14 cellular contexts compared by ENCODE assay signal in the genomic region with DNA sequence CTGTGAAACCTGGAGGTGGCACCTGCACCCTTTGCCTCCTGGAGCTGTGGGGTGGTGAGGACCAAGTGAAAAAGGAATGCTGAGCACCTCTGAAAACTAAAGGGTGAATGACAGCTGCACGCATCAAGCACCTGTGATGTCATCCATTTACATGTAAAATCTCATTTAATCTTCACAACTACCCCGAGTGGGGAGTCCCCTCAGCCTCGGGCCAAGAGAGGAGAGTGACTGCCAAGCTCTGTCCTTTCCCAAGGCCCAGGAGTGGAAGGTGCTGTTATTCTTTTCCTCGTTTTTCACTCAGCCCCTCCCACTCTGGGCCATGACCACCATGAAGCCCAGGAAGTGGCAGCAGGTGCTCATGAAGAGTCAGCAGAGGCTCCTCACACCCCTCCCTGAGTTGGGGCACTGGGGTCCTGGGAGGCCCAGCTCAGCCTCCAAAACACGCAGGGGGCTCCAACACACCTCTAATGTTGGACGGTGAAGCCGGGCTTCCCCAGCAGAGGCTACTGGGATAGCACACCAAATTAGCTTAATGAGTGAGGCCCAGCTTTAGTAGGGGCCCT. TPM values are rescaled to one million over a fixed set of nuclear protein-coding genes. Genes with fewer than 3 reads are reported as not detected.
DNase-seq lines count a peak whose midpoint lies in the region; ATAC-seq and TF ChIP-seq lines count a peak whose summit lies in the region.
"Had no signal": no experiment of that assay in that cellular context is flagged by ENCODE, and none has a peak within 500 bp of the region (broad histone marks: within the 10 kb centered on the region; RNA-seq: fewer than 3 reads in every experiment).

No MANE protein-coding gene starts in this region.

- DNase-seq in natural killer cell (no peak), vagina (ENCODE audit: extremely low spot score in 2 of 2) (no peak), stomach (no peak), ecto neural progenitor cell (ENCODE audit: low spot score) (no peak)
- no peak for DNase-seq in natural killer cell treated with Interleukin-12 subunit alpha and Interleukin-12 subunit beta and Interleukin-15 and Interleukin-18, amount 100 ng/mL, for 72 hours (ENCODE audit: low spot score)
- no peak for DNase-seq in activated CD4-positive, alpha-beta T cell treated with anti-CD3 and anti-CD28 coated beads for 1 hour
- DNase-seq: activated T-cell treated with anti-CD3 and anti-CD28 coated beads, Interleukin-2, amount 50 U/mL, for 48 hours; adrenal gland; COR-L47; T1000 had no signal

- H3K4me2 ChIP-seq in OCI-LY3 (ENCODE audit: low read length): peak overlapping the region; percentile 63

- TF ChIP-seq CTCF in natural killer cell (IDR thresholded peaks at IDR 0.05): no peak
- no peak for TF ChIP-seq CTCF in OCI-LY3 (IDR thresholded peaks at IDR 0.05; ENCODE audit: low read depth, low read length)
- TF ChIP-seq CTCF in vagina (IDR thresholded peaks at IDR 0.05): no peak
- TF ChIP-seq CTCF in stomach (IDR thresholded peaks at IDR 0.05): no peak

- no peak overlapping the region for H2AFZ ChIP-seq in OCI-LY3 (ENCODE audit: low read depth, low read length)

- H3K4me3 ChIP-seq in OCI-LY3 (ENCODE audit: low read length): peak overlapping the region; percentile 25
- no peak overlapping the region for H3K4me3 ChIP-seq in esophagus (ENCODE audit: low read depth in 1 of 2, low read length in 2 of 2)
- no peak overlapping the region for H3K4me3 ChIP-seq in vagina
- H3K4me3 ChIP-seq in stomach: no peak overlapping the region
- H3K4me3 ChIP-seq: adrenal gland, gastroesophageal sphincter, K562 had no signal

- H3K27me3 Mint-ChIP-seq in natural killer cell (ENCODE audit: low read depth in 2 of 2): peaks cover 43 to 51% of the 10 kb centered on the region in 2 donors
- peaks cover 19 to 21% of the 10 kb centered on the region in 2 donors for H3K27me3 Mint-ChIP-seq in natural killer cell treated with Interleukin-12 subunit alpha and Interleukin-12 subunit beta and Interleukin-15 and Interleukin-18, amount 100 ng/mL, for 72 hours

- TF ChIP-seq EP300 in stomach (IDR thresholded peaks at IDR 0.05): no peak

- WGBS in esophagus, 2 donors: 50 to 54% methylated on average over 7 of the region's 7 CpGs
- WGBS in stomach, 5 donors: 59 to 72% (median 62%) methylated on average over 7 of the region's 7 CpGs

- H3K27ac ChIP-seq in OCI-LY3 (ENCODE audit: low read length): peak overlapping the region; percentile 72
- H3K27ac ChIP-seq in esophagus (ENCODE audit: low read depth in 2 of 2, low read length in 1 of 2): peak overlapping the region; percentile 97 to 99
- peak overlapping the region; percentile 81 for H3K27ac ChIP-seq in vagina
- no peak overlapping the region for H3K27ac ChIP-seq in stomach
- H3K27ac ChIP-seq: adrenal gland, gastroesophageal sphincter had no signal

- peaks cover 72% of the 10 kb centered on the region for H3K4me1 ChIP-seq in OCI-LY3 (ENCODE audit: low read length)
- peaks cover 4 to 65% of the 10 kb centered on the region in 2 donors for H3K4me1 ChIP-seq in esophagus (ENCODE audit: control insufficient read depth in 2 of 2, insufficient read depth in 2 of 2, low read length in 1 of 2)
- H3K4me1 ChIP-seq in vagina: peaks cover 69% of the 10 kb centered on the region
- peaks cover 0 to 39% (median 9%) of the 10 kb centered on the region in 4 donors for H3K4me1 ChIP-seq in stomach
- H3K4me1 ChIP-seq: adrenal gland had no signal

- peak overlapping the region in 1 of 2 donors; percentile 88 for H3K27ac Mint-ChIP-seq in natural killer cell
- H3K27ac Mint-ChIP-seq in natural killer cell treated with Interleukin-12 subunit alpha and Interleukin-12 subunit beta and Interleukin-15 and Interleukin-18, amount 100 ng/mL, for 72 hours: peak overlapping the region in 1 of 2 donors; percentile 17

- no peaks in the 10 kb centered on the region for H3K27me3 ChIP-seq in OCI-LY3 (ENCODE audit: low read depth, low read length)
- H3K27me3 ChIP-seq in esophagus (ENCODE audit: control insufficient read depth in 1 of 2, insufficient read depth in 2 of 2, low read length in 2 of 2): no peaks in the 10 kb centered on the region
- no peaks in the 10 kb centered on the region for H3K27me3 ChIP-seq in vagina
- no peaks in the 10 kb centered on the region for H3K27me3 ChIP-seq in stomach
- H3K27me3 ChIP-seq: adrenal gland, gastroesophageal sphincter had no signal

- peaks cover 45% of the 10 kb centered on the region for H4K20me1 ChIP-seq in OCI-LY3 (ENCODE audit: insufficient read depth, low read length)

- TF ChIP-seq POLR2A in vagina (IDR thresholded peaks at IDR 0.05) (no peak), stomach (IDR thresholded peaks at IDR 0.05) (no peak)

- H3K9me3 Mint-ChIP-seq in natural killer cell: no peaks in the 10 kb centered on the region
- H3K9me3 Mint-ChIP-seq in natural killer cell treated with Interleukin-12 subunit alpha and Interleukin-12 subunit beta and Interleukin-15 and Interleukin-18, amount 100 ng/mL, for 72 hours: no peaks in the 10 kb centered on the region

- H3K9ac ChIP-seq in OCI-LY3 (ENCODE audit: low read length): peak overlapping the region; percentile 61

- peaks cover 58 to 78% of the 10 kb centered on the region in 2 donors for H3K4me1 Mint-ChIP-seq in natural killer cell
- peaks cover 43 to 46% of the 10 kb centered on the region in 2 donors for H3K4me1 Mint-ChIP-seq in natural killer cell treated with Interleukin-12 subunit alpha and Interleukin-12 subunit beta and Interleukin-15 and Interleukin-18, amount 100 ng/mL, for 72 hours (ENCODE audit: low read depth in 2 of 2)

- no peaks in the 10 kb centered on the region for H3K9me3 ChIP-seq in OCI-LY3 (ENCODE audit: insufficient read depth, low read length)
- no peaks in the 10 kb centered on the region for H3K9me3 ChIP-seq in esophagus (ENCODE audit: control insufficient read depth in 2 of 2, insufficient read depth in 1 of 2, low read depth in 1 of 2, low read length in 1 of 2)
- no peaks in the 10 kb centered on the region for H3K9me3 ChIP-seq in vagina
- no peaks in the 10 kb centered on the region for H3K9me3 ChIP-seq in stomach
- H3K9me3 ChIP-seq: adrenal gland, gastroesophageal sphincter had no signal

- peak in 1 of 3 donors; percentile 23 for ATAC-seq in natural killer cell
- no peak for ATAC-seq in natural killer cell treated with Interleukin-12 subunit alpha and Interleukin-12 subunit beta and Interleukin-15 and Interleukin-18, amount 100 ng/mL, for 72 hours
- ATAC-seq: gastroesophageal sphincter, K562 had no signal

- H3K36me3 ChIP-seq in OCI-LY3 (replicated peaks; ENCODE audit: low read depth, low read length) (peaks cover 4% of the 10 kb centered on the region), esophagus (ENCODE audit: control insufficient read depth in 2 of 2, insufficient read depth in 2 of 2, low read length in 1 of 2) (no peaks in the 10 kb centered on the region), vagina (no peaks in the 10 kb centered on the region), stomach (no peaks in the 10 kb centered on the region)
- H3K36me3 ChIP-seq: adrenal gland, gastroesophageal sphincter had no signal

- H3K36me3 Mint-ChIP-seq in natural killer cell: no peaks in the 10 kb centered on the region
- H3K36me3 Mint-ChIP-seq in natural killer cell treated with Interleukin-12 subunit alpha and Interleukin-12 subunit beta and Interleukin-15 and Interleukin-18, amount 100 ng/mL, for 72 hours: no peaks in the 10 kb centered on the region

- peaks cover 100% of the 10 kb centered on the region for H3K79me2 ChIP-seq in OCI-LY3 (ENCODE audit: low read length)

- peak overlapping the region; percentile 58 for H3K4me3 Mint-ChIP-seq in natural killer cell
- no peak overlapping the region for H3K4me3 Mint-ChIP-seq in natural killer cell treated with Interleukin-12 subunit alpha and Interleukin-12 subunit beta and Interleukin-15 and Interleukin-18, amount 100 ng/mL, for 72 hours

- intact Hi-C loops in natural killer cell (cut with micrococcal nuclease): no loop called here
- intact Hi-C loops in vagina (cut with DNase I): no loop called here
- intact Hi-C loops in stomach (cut with DNase I; ENCODE audit: low total_unique reads): no loop called here

RNA-seq across cellular contexts. Expression of a gene that starts 35.7 kb away (rescaled TPM):
- total RNA-seq in natural killer cell (10 to 100 TPM in 1 of 3 donors, 1 to 10 TPM in 2; 5.8 to 18.8 (median 7.8) TPM), vagina (58.2 TPM), stomach (10 to 100 TPM in 2 of 5 donors, 1 to 10 TPM in 3; 5.4 to 92.1 (median 6.5) TPM)
- total RNA-seq in natural killer cell treated with Interleukin-12 subunit alpha and Interleukin-12 subunit beta and Interleukin-15 and Interleukin-18, amount 100 ng/mL, for 72 hours: 1 to 10 TPM; 2.3 to 2.6 TPM
- polyA plus RNA-seq in esophagus (10 to 100 TPM; 79.6 to 89.9 TPM), stomach (10 to 100 TPM in 1 of 3 donors, 1 to 10 TPM in 2; 1.2 to 20.9 (median 3.1) TPM)

Comparison
In these comparisons a context has a peak if more than half of its experiments do, and no peak if none do; other contexts are left out.
1. H3K27ac ChIP-seq: peak in OCI-LY3 (single experiment), esophagus (2 of 2) and vagina (single experiment); none in stomach (0 of 5).